ENCODE assay signal across 12 cellular contexts in genomic region chr20:47664068-47664437, GRCh38.
DNase-seq lines count a peak whose midpoint lies in the region; ATAC-seq and TF ChIP-seq lines count a peak whose summit lies in the region.
"Had no signal": no experiment of that assay in that cellular context is flagged by ENCODE, and none has a peak within 500 bp of the region (broad histone marks: within the 10 kb centered on the region; RNA-seq: fewer than 3 reads in every experiment).

No MANE protein-coding gene starts in this region.

- no TSS peak for BruUV-seq in Caco-2 (replicated peaks; lab: Mats Ljungman, UMichigan)

- peak overlapping the region; percentile 52 for H2AFZ ChIP-seq in parathyroid adenoma

- intact Hi-C loops in Caco-2 (cut with micrococcal nuclease; ENCODE audit: unreplicated experiment): loop anchor here (1.0 to 5.0 kb wide), 4 partner anchors 48 to 631 kb away; partner anchors contain the start of gene SULF2

- H3K36me3 Mint-ChIP-seq in Caco-2 (ENCODE audit: insufficient read depth, unreplicated experiment): peaks cover 82% of the 10 kb centered on the region
- H3K36me3 Mint-ChIP-seq in IgD-negative memory B cell: no peaks in the 10 kb centered on the region

- CTCF ChIA-PET in Caco-2 (lab: Charles Lee): interaction anchor here (0.5 to 2.2 kb wide), 17 partner anchors 11 to 1379 kb away, joined by 3 to 24 read pairs (median 4); no protein-coding TSS in a partner anchor

- H3K4me3 ChIP-seq in Caco-2 (ENCODE audit: low read depth, low read length) (no peak overlapping the region), parathyroid adenoma (ENCODE audit: low read depth, low read length) (no peak overlapping the region)
- H3K4me3 ChIP-seq: ascending aorta had no signal

- H3K4me3 Mint-ChIP-seq in Caco-2 (ENCODE audit: unreplicated experiment): no peak overlapping the region
- H3K4me3 Mint-ChIP-seq in IgD-negative memory B cell: no peak overlapping the region
- H3K4me3 Mint-ChIP-seq: activated CD4-positive, alpha-beta T cell treated with anti-CD3 and anti-CD28 coated beads, Interleukin-2, amount 10 ng/mL, durations not matched to agents 24 days and 14 days; activated T-cell treated with anti-CD3 and anti-CD28 coated beads, Interleukin-2, amount 50 U/mL, for 72 hours; CD8-positive, alpha-beta memory T cell had no signal

- in situ Hi-C loops in GM13977 (cut with MboI; ENCODE audit: low pct_unique_long_range_greater_than_20kb, low sequenced_read_pairs, unreplicated experiment): no loop called here

- H3K27ac Mint-ChIP-seq in Caco-2 (ENCODE audit: unreplicated experiment): peak overlapping the region; percentile 56
- peak overlapping the region in 2 of 3 donors; percentile 80 to 91 for H3K27ac Mint-ChIP-seq in IgD-negative memory B cell
- H3K27ac Mint-ChIP-seq: activated T-cell treated with anti-CD3 and anti-CD28 coated beads, Interleukin-2, amount 50 U/mL, for 72 hours had no signal

- H3K36me3 ChIP-seq in Caco-2 (ENCODE audit: control insufficient read depth, insufficient read depth, low read length) (peaks cover 4% of the 10 kb centered on the region), parathyroid adenoma (ENCODE audit: control insufficient read depth, insufficient read depth, low read length) (no peaks in the 10 kb centered on the region)

- no peaks in the 10 kb centered on the region for H3K9me3 ChIP-seq in Caco-2
- no peaks in the 10 kb centered on the region for H3K9me3 ChIP-seq in parathyroid adenoma (ENCODE audit: control insufficient read depth, low read length)
- H3K9me3 ChIP-seq: ascending aorta had no signal

- H3K4me1 Mint-ChIP-seq in Caco-2 (ENCODE audit: low read depth, unreplicated experiment) (peaks cover 23% of the 10 kb centered on the region), IgD-negative memory B cell (peaks cover 0 to 16% (median 5%) of the 10 kb centered on the region in 3 donors)

- no peak for TF ChIP-seq CTCF in Caco-2 (IDR thresholded peaks at IDR 0.05; ENCODE audit: insufficient read depth in 1 of 2, low read depth in 1 of 2, low read length in 1 of 2, severe bottlenecking in 1 of 2, unreplicated experiment in 1 of 2)
- TF ChIP-seq CTCF in parathyroid adenoma (IDR thresholded peaks at IDR 0.05): no peak
- TF ChIP-seq CTCF in GM13977 (IDR thresholded peaks at IDR 0.05; ENCODE audit: extremely low read depth, insufficient read depth, missing control alignments): no peak

- H3K9me3 Mint-ChIP-seq in Caco-2 (ENCODE audit: unreplicated experiment): no peaks in the 10 kb centered on the region
- no peaks in the 10 kb centered on the region for H3K9me3 Mint-ChIP-seq in IgD-negative memory B cell
- H3K9me3 Mint-ChIP-seq: activated CD4-positive, alpha-beta T cell treated with anti-CD3 and anti-CD28 coated beads, Interleukin-2, amount 10 ng/mL, durations not matched to agents 24 days and 14 days; activated T-cell treated with anti-CD3 and anti-CD28 coated beads, Interleukin-2, amount 50 U/mL, for 72 hours; CD8-positive, alpha-beta memory T cell had no signal

- H3K4me1 ChIP-seq in Caco-2 (peaks cover 21% of the 10 kb centered on the region), parathyroid adenoma (peaks cover 17% of the 10 kb centered on the region)

- ATAC-seq in GM19351 (IDR thresholded peaks at IDR 0.05; ENCODE audit: unreplicated experiment) (no peak), HG02884 (IDR thresholded peaks at IDR 0.05; ENCODE audit: unreplicated experiment) (no peak)

- no peak overlapping the region for H3K27ac ChIP-seq in parathyroid adenoma
- H3K27ac ChIP-seq: ascending aorta had no signal

- H3K4me2 ChIP-seq in parathyroid adenoma (ENCODE audit: low read length): no peak overlapping the region

- H3K27me3 ChIP-seq in Caco-2 (replicated peaks; ENCODE audit: control insufficient read depth, insufficient read depth, low read length) (no peaks in the 10 kb centered on the region), parathyroid adenoma (ENCODE audit: control insufficient read depth, insufficient read depth, low read length) (no peaks in the 10 kb centered on the region)
- H3K27me3 ChIP-seq: ascending aorta had no signal

- H3K9ac ChIP-seq in parathyroid adenoma: no peak overlapping the region

- DNase-seq in Caco-2 (no peak), NCI-H2107 (lab: John Stamatoyannopoulos, UW) (no peak), GM13977 (ENCODE audit: low spot score) (no peak)
- DNase-seq in central memory CD4-positive, alpha-beta T cell: peak; percentile 12

- H3K79me2 ChIP-seq in parathyroid adenoma: no peaks in the 10 kb centered on the region

- POLR2A ChIA-PET in Caco-2 (lab: Charles Lee): no interaction called here

- no peaks in the 10 kb centered on the region for H3K27me3 Mint-ChIP-seq in Caco-2 (ENCODE audit: insufficient read depth, unreplicated experiment)
- no peaks in the 10 kb centered on the region for H3K27me3 Mint-ChIP-seq in IgD-negative memory B cell
- H3K27me3 Mint-ChIP-seq: activated CD4-positive, alpha-beta T cell treated with anti-CD3 and anti-CD28 coated beads, Interleukin-2, amount 10 ng/mL, durations not matched to agents 24 days and 14 days had no signal
